Comparison of ENCODE assay signal across 20 cellular contexts in the genomic region with DNA sequence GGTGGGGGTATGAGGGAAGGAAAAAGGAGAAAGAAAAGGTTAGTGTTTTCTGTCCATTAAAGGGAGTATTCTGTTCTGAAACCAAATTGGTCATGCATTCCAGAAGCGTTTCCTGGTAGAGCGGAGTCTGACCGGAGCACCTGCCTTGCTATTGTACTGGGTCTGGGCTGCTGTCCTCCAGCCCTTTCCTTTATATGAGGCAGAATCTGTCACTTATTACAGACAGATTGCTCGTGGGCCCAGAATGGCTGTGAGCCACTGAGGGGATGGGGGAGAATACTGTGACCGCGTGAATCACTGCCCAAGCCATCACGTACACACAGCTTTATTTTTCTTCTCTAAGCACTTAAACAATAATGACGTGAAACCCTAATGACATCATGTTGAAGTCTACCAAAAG.
DNase-seq lines count a peak whose midpoint lies in the region; ATAC-seq and TF ChIP-seq lines count a peak whose summit lies in the region.
"Had no signal": no experiment of that assay in that cellular context is flagged by ENCODE, and none has a peak within 500 bp of the region (broad histone marks: within the 10 kb centered on the region; RNA-seq: fewer than 3 reads in every experiment).

No MANE protein-coding gene starts in this region.

- H3K9me3 ChIP-seq in mesodermal cell (ENCODE audit: control insufficient read depth, low read length) = no peaks in the 10 kb centered on the region
- H3K9me3 ChIP-seq in transverse colon = no peaks in the 10 kb centered on the region
- H3K9me3 ChIP-seq: colonic mucosa had no signal

- peaks cover 8% of the 10 kb centered on the region for H3K9me3 Mint-ChIP-seq in type B pancreatic cell
- H3K9me3 Mint-ChIP-seq: T-helper 1 cell treated with Interleukin-12 subunit alpha and Interleukin-12 subunit beta and Interleukin-4 antibody, amounts not matched to agents 30 μg/mL and 1 μg/mL, for 36 hours had no signal

- in situ Hi-C loops in transverse colon (cut with MboI; ENCODE audit: low pct_ligation_motif_present in 1 of 4, low pct_unique_long_range_greater_than_20kb in 1 of 4, low sequenced_read_pairs in 3 of 4) = no loop called here

- intact Hi-C loops in transverse colon (cut with DNase I; ENCODE audit: low total_unique reads) = no loop called here

- TF ChIP-seq POLR2A in transverse colon (IDR thresholded peaks at IDR 0.05) = no peak

- H3K4me3 ChIP-seq in epithelial cell of proximal tubule (ENCODE audit: low read depth, low read length) = peak overlapping the region; percentile 41
- no peak overlapping the region for H3K4me3 ChIP-seq in mesodermal cell (ENCODE audit: extremely low read depth, insufficient read depth, low read length, poor library complexity, severe bottlenecking)
- no peak overlapping the region for H3K4me3 ChIP-seq in transverse colon
- H3K4me3 ChIP-seq: colonic mucosa, esophagus muscularis mucosa, skin epidermis, tibial nerve had no signal

- TF ChIP-seq EP300 in transverse colon (IDR thresholded peaks at IDR 0.05; ENCODE audit: low read depth) = no peak

- H3K27ac ChIP-seq in mesodermal cell (ENCODE audit: low read depth, low read length, severe bottlenecking) = peak overlapping the region; percentile 46
- H3K27ac ChIP-seq in transverse colon = no peak overlapping the region
- H3K27ac ChIP-seq: 22Rv1, colonic mucosa, esophagus muscularis mucosa, RWPE1, skin epidermis, tibial nerve had no signal

- peak overlapping the region; percentile 76 for H3K4me3 Mint-ChIP-seq in type B pancreatic cell
- H3K4me3 Mint-ChIP-seq: T-helper 1 cell treated with Interleukin-12 subunit alpha and Interleukin-12 subunit beta and Interleukin-4 antibody, amounts not matched to agents 30 μg/mL and 1 μg/mL, for 36 hours had no signal

- DNase-seq in NCI-H748 (lab: John Stamatoyannopoulos, UW; ENCODE audit: unreplicated experiment) (peak; percentile 18), NCI-H748 treated with DMSO at 0.1 percent for 48 hours (lab: John Stamatoyannopoulos, UW) (no peak), epithelial cell of proximal tubule (ENCODE audit: low read depth) (peak; percentile 53), type B pancreatic cell (ENCODE audit: extremely low spot score, unreplicated experiment) (no peak), GDM1 (lab: John Stamatoyannopoulos, UW) (no peak), transverse colon (no peak)
- DNase-seq: colonic mucosa; glutamatergic neuron; MM.1S; NCI-H1694; NCI-H2227 treated with DMSO at 0.1 percent for 48 hours; NK-92 treated with Interleukin-12 subunit alpha and Interleukin-12 subunit beta, amount 100 ng/mL, for 24 hours had no signal

- TF ChIP-seq CTCF in epithelial cell of proximal tubule (conservative IDR thresholded peaks at IDR 0.05; ENCODE audit: low read depth, low read length) (no peak), type B pancreatic cell (conservative IDR thresholded peaks at IDR 0.05) (no peak), transverse colon (IDR thresholded peaks at IDR 0.05) (no peak)

- H3K4me1 ChIP-seq in mesodermal cell (ENCODE audit: control insufficient read depth, insufficient read depth, low read length, poor library complexity, severe bottlenecking) (no peaks in the 10 kb centered on the region), transverse colon (no peaks in the 10 kb centered on the region)
- H3K4me1 ChIP-seq: colonic mucosa, esophagus muscularis mucosa, tibial nerve had no signal

- WGBS in mesodermal cell (ENCODE audit: insufficient coverage in 2 of 2), 2 experiments = 63 to 90% methylated on average over 3 to 4 of the region's 8 CpGs
- 40 to 48% methylated on average over 1 to 8 of the region's 8 CpGs for WGBS in transverse colon (ENCODE audit: low coverage in 1 of 2), 2 donors

- peak overlapping the region; percentile 98 for H3K27ac Mint-ChIP-seq in type B pancreatic cell
- H3K27ac Mint-ChIP-seq: T-helper 1 cell treated with Interleukin-12 subunit alpha and Interleukin-12 subunit beta and Interleukin-4 antibody, amounts not matched to agents 30 μg/mL and 1 μg/mL, for 36 hours had no signal

- H3K36me3 Mint-ChIP-seq in type B pancreatic cell = no peaks in the 10 kb centered on the region

- ATAC-seq in HG03175 (IDR thresholded peaks at IDR 0.05; ENCODE audit: unreplicated experiment) = no peak

- H3K4me1 Mint-ChIP-seq in type B pancreatic cell (ENCODE audit: unreplicated experiment) = peaks cover 28% of the 10 kb centered on the region

- H3K27me3 Mint-ChIP-seq in type B pancreatic cell = no peaks in the 10 kb centered on the region

- H3K27me3 ChIP-seq in transverse colon = no peaks in the 10 kb centered on the region
- H3K27me3 ChIP-seq: colonic mucosa, tibial nerve had no signal

- H3K36me3 ChIP-seq in mesodermal cell (ENCODE audit: control insufficient read depth, insufficient read depth, low read length) (no peaks in the 10 kb centered on the region), transverse colon (no peaks in the 10 kb centered on the region)
- H3K36me3 ChIP-seq: colonic mucosa, esophagus muscularis mucosa, tibial nerve had no signal

Comparison
In these comparisons a context has a peak if more than half of its experiments do, and no peak if none do; other contexts are left out.
1. DNase-seq: peak in NCI-H748 (single experiment) and epithelial cell of proximal tubule (single experiment); none in NCI-H748 treated with DMSO at 0.1 percent for 48 hours (single experiment), type B pancreatic cell (single experiment), GDM1 (single experiment) and transverse colon (single experiment).